Comparison of ENCODE assay signal across 26 cellular contexts in genomic region chr3:26719148-26719547, GRCh38.
"Had no signal": no experiment of that assay in that cellular context is flagged by ENCODE, and none has a peak within 500 bp of the region (broad histone marks: within the 10 kb centered on the region; RNA-seq: fewer than 3 reads in every experiment).

No MANE protein-coding gene starts in this region.

- H3K4me1 Mint-ChIP-seq: activated CD4-positive, alpha-beta T cell treated with anti-CD3 and anti-CD28 coated beads, Interleukin-2, amount 10 ng/mL, durations not matched to agents 24 days and 14 days; activated naive CD4-positive, alpha-beta T cell treated with anti-CD3 and anti-CD28 coated beads, Interleukin-2, amount 50 U/mL, for 24 hours; activated naive CD8-positive, alpha-beta T cell treated with anti-CD3 and anti-CD28 coated beads, Interleukin-2, amount 50 U/mL, for 24 hours; activated T-helper 17 cell treated with anti-CD3 and anti-CD28 coated beads, Interleukin-2, amount 50 U/mL, for 72 hours; mesothelial cell of epicardium; naive B cell; neural crest cell; T-helper 17 cell had no signal

- H3K36me3 Mint-ChIP-seq: activated CD4-positive, alpha-beta memory T cell treated with anti-CD3 and anti-CD28 coated beads for 36 hours; activated naive CD4-positive, alpha-beta T cell treated with anti-CD3 and anti-CD28 coated beads, Interleukin-2, amount 50 U/mL, for 24 hours; mesothelial cell of epicardium; naive B cell; type B pancreatic cell had no signal

- ATAC-seq: activated naive CD8-positive, alpha-beta T cell treated with anti-CD3 and anti-CD28 coated beads, Interleukin-2, amount 50 U/mL, for 24 hours; activated T-cell treated with anti-CD3 and anti-CD28 coated beads, Interleukin-2, amount 50 U/mL, for 4 hours; activated T-helper 17 cell treated with anti-CD3 and anti-CD28 coated beads, Interleukin-2, amount 50 U/mL, for 72 hours; sciatic nerve; stimulated activated naive CD8-positive, alpha-beta T cell treated with anti-CD3 and anti-CD28 coated beads, Interleukin-15, Interleukin-2, amounts not matched to agents 100 U/mL and 50 U/mL, for 24 hours; T-helper 17 cell had no signal

- FAIRE-seq: frontal cortex had no signal

- H3K27me3 Mint-ChIP-seq: activated CD4-positive, alpha-beta memory T cell treated with anti-CD3 and anti-CD28 coated beads for 36 hours; activated CD4-positive, alpha-beta T cell treated with anti-CD3 and anti-CD28 coated beads, Interleukin-2, amount 10 ng/mL, durations not matched to agents 24 days and 14 days; activated naive CD4-positive, alpha-beta T cell treated with anti-CD3 and anti-CD28 coated beads, Interleukin-2, amount 50 U/mL, for 24 hours; activated naive CD8-positive, alpha-beta T cell treated with anti-CD3 and anti-CD28 coated beads, Interleukin-2, amount 50 U/mL, for 24 hours; type B pancreatic cell had no signal

- H3K9me3 Mint-ChIP-seq: activated CD4-positive, alpha-beta memory T cell treated with anti-CD3 and anti-CD28 coated beads for 36 hours; activated naive CD4-positive, alpha-beta T cell treated with anti-CD3 and anti-CD28 coated beads, Interleukin-2, amount 50 U/mL, for 24 hours; activated T-cell treated with anti-CD3 and anti-CD28 coated beads, Interleukin-2, amount 50 U/mL, for 4 hours; activated T-helper 17 cell treated with anti-CD3 and anti-CD28 coated beads, Interleukin-2, amount 50 U/mL, for 72 hours had no signal

- H3K4me3 Mint-ChIP-seq: activated CD4-positive, alpha-beta memory T cell treated with anti-CD3 and anti-CD28 coated beads for 36 hours; activated CD4-positive, alpha-beta T cell treated with anti-CD3 and anti-CD28 coated beads, Interleukin-2, amount 10 ng/mL, durations not matched to agents 24 days and 14 days; activated naive CD4-positive, alpha-beta T cell treated with anti-CD3 and anti-CD28 coated beads, Interleukin-2, amount 50 U/mL, for 24 hours; activated naive CD8-positive, alpha-beta T cell treated with anti-CD3 and anti-CD28 coated beads, Interleukin-2, amount 50 U/mL, for 24 hours; activated T-cell treated with anti-CD3 and anti-CD28 coated beads, Interleukin-2, amount 50 U/mL, for 4 hours; activated T-helper 17 cell treated with anti-CD3 and anti-CD28 coated beads, Interleukin-2, amount 50 U/mL, for 72 hours; mesothelial cell of epicardium; naive B cell; neural crest cell; T-helper 17 cell; type B pancreatic cell had no signal

- DNase-seq: activated CD4-positive, alpha-beta memory T cell treated with anti-CD3 and anti-CD28 coated beads for 36 hours; activated CD4-positive, alpha-beta T cell treated with anti-CD3 and anti-CD28 coated beads, Interleukin-2, amount 10 ng/mL, durations not matched to agents 24 days and 14 days; activated CD4-positive, CD25-positive, alpha-beta regulatory T cell treated with anti-CD3 and anti-CD28 coated beads, Interleukin-2, amount 50 U/mL, for 72 hours; activated gamma-delta T cell treated with Interleukin-2 at 50 U/mL for 16 hours; activated naive CD8-positive, alpha-beta T cell treated with anti-CD3 and anti-CD28 coated beads, Interleukin-2, amount 50 U/mL, for 24 hours; activated T-cell treated with anti-CD3 and anti-CD28 coated beads, Interleukin-2, amount 50 U/mL, for 4 hours; cerebellar nuclear complex; colonic mucosa; effector memory CD4-positive, alpha-beta T cell; glutamatergic neuron; islet precursor cell; mammary epithelial cell; naive B cell; stimulated activated CD4-positive, alpha-beta T cell treated with anti-CD3 and anti-CD28 coated beads, Interleukin-12 subunit alpha, Interleukin-12 subunit beta, amount 100 ng/mL, for 4 hours; stimulated activated CD4-positive, alpha-beta T cell treated with anti-CD3 and anti-CD28 coated beads, Interleukin-4, amount 100 ng/mL, for 1 hour; stimulated activated naive CD8-positive, alpha-beta T cell treated with anti-CD3 and anti-CD28 coated beads, Interleukin-15, Interleukin-2, amounts not matched to agents 100 U/mL and 50 U/mL, for 24 hours; T-helper 17 cell; T1000; uterus had no signal

- H3K27ac Mint-ChIP-seq: activated CD4-positive, alpha-beta memory T cell treated with anti-CD3 and anti-CD28 coated beads for 36 hours; activated CD4-positive, alpha-beta T cell treated with anti-CD3 and anti-CD28 coated beads, Interleukin-2, amount 10 ng/mL, durations not matched to agents 24 days and 14 days; activated naive CD4-positive, alpha-beta T cell treated with anti-CD3 and anti-CD28 coated beads, Interleukin-2, amount 50 U/mL, for 24 hours; activated naive CD8-positive, alpha-beta T cell treated with anti-CD3 and anti-CD28 coated beads, Interleukin-2, amount 50 U/mL, for 24 hours; activated T-helper 17 cell treated with anti-CD3 and anti-CD28 coated beads, Interleukin-2, amount 50 U/mL, for 72 hours; mesothelial cell of epicardium; naive B cell; T-helper 17 cell; type B pancreatic cell had no signal
